8 cellular contexts compared by ENCODE assay signal in the genomic region with DNA sequence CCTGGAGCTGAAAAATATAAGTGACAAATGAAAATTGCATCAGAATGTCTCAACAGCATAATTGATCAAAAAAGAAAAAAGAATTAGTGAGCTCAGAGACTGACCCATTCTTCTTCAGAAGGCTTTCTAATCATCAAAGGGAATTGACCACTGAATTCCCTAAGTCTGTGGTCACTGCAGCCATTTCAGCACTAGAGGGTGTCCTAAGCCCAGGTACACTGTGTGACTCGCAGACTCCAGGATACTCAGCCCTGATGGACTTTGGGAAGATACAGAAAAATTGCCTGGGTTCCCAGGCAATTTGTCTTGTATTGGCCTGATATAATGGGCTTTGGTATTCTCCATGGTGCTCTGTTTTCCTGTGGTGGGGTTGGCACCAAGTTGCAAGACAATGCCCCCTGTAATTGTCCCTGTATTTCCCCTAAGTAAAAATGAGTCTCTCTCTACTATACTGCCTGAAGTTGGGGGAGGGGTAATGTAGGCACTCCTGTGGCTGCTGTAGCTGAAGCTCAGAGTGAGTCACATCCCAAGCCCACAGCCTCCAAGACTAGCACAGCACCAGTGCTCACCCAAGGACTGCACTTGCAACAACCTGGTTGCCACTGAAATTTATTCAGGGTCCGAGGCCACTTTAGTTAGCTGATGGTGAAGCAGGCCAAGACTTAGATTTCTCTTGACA.
DNase-seq lines count a peak whose midpoint lies in the region; ATAC-seq and TF ChIP-seq lines count a peak whose summit lies in the region.
"Had no signal": no experiment of that assay in that cellular context is flagged by ENCODE, and none has a peak within 500 bp of the region (broad histone marks: within the 10 kb centered on the region; RNA-seq: fewer than 3 reads in every experiment).

No MANE protein-coding gene starts in this region.

- no peak overlapping the region for H3K4me2 ChIP-seq in GM23248 (ENCODE audit: unreplicated experiment)

- no peak overlapping the region for H2AFZ ChIP-seq in GM23248

- no peaks in the 10 kb centered on the region for H3K36me3 ChIP-seq in GM23248 (ENCODE audit: low read depth)

- H3K27me3 Mint-ChIP-seq in progenitor cell of endocrine pancreas, result no peaks in the 10 kb centered on the region

- no peaks in the 10 kb centered on the region for H3K4me1 Mint-ChIP-seq in progenitor cell of endocrine pancreas (ENCODE audit: low read depth)

- H3K9ac ChIP-seq in GM23248, result no peak overlapping the region

- TF ChIP-seq CTCF in epithelial cell of proximal tubule (conservative IDR thresholded peaks at IDR 0.05; ENCODE audit: low read depth, low read length) (peak; percentile 97), progenitor cell of endocrine pancreas (IDR thresholded peaks at IDR 0.05; ENCODE audit: unreplicated experiment) (peak; percentile 83)

- no peaks in the 10 kb centered on the region for H4K20me1 ChIP-seq in GM23248 (ENCODE audit: insufficient read depth)

- H3K79me2 ChIP-seq in GM23248 (ENCODE audit: insufficient read depth), result no peaks in the 10 kb centered on the region

- no peaks in the 10 kb centered on the region for H3K9me3 ChIP-seq in GM23248 (ENCODE audit: low read depth)

- no peaks in the 10 kb centered on the region for H3K4me1 ChIP-seq in GM23248 (ENCODE audit: insufficient read depth)

- H3K27ac ChIP-seq in GM23248, result no peak overlapping the region

- in situ Hi-C loops in GM23248 (cut with MboI), result no loop called here

- no peak for ATAC-seq in GM19035 (IDR thresholded peaks at IDR 0.05; ENCODE audit: unreplicated experiment)
- ATAC-seq in GM21619 (IDR thresholded peaks at IDR 0.05; ENCODE audit: unreplicated experiment), result no peak

- 70 to 73% methylated on average over 2 of the region's 2 CpGs for WGBS in GM23248 (ENCODE audit: low coverage in 1 of 2, low lambda C conversion rate in 2 of 2, missing lambda C conversion rate in 2 of 2), 2 experiments

- H3K4me3 Mint-ChIP-seq in progenitor cell of endocrine pancreas (ENCODE audit: low read depth), result no peak overlapping the region

- no peaks in the 10 kb centered on the region for H3K9me3 Mint-ChIP-seq in progenitor cell of endocrine pancreas (ENCODE audit: low read depth)

- no peak overlapping the region for H3K27ac Mint-ChIP-seq in progenitor cell of endocrine pancreas

- no peaks in the 10 kb centered on the region for H3K9me2 ChIP-seq in GM23248 (ENCODE audit: insufficient read depth)

- no peak overlapping the region for H3K4me3 ChIP-seq in GM23248
- H3K4me3 ChIP-seq in epithelial cell of proximal tubule (ENCODE audit: low read depth, low read length), result no peak overlapping the region

- 0 out of 2 replicates have a peak, but pooled peaks cover 3% of the 10 kb centered on the region for H3K27me3 ChIP-seq in GM23248 (replicated peaks; ENCODE audit: insufficient read depth)

- no peaks in the 10 kb centered on the region for H3F3A ChIP-seq in GM23248 (ENCODE audit: insufficient read depth)

- H3K36me3 Mint-ChIP-seq in progenitor cell of endocrine pancreas (ENCODE audit: insufficient read depth), result no peaks in the 10 kb centered on the region

- DNase-seq in GM23248 (peak; percentile 76), NCI-H82 treated with DMSO at 0.1 percent for 48 hours (lab: John Stamatoyannopoulos, UW; ENCODE audit: unreplicated experiment) (peak; percentile 28), epithelial cell of proximal tubule (ENCODE audit: low read depth) (peak; percentile 15), progenitor cell of endocrine pancreas (ENCODE audit: low spot score, unreplicated experiment) (peak; percentile 22)
- DNase-seq in activated naive CD4-positive, alpha-beta T cell treated with Interleukin-2 at 50 U/mL for 16 hours, result no peak
- DNase-seq: NK-92 treated with Interleukin-12 subunit alpha and Interleukin-12 subunit beta, amount 100 ng/mL, for 24 hours had no signal
